ENCODE assay signal across 8 cellular contexts in genomic region chr1:37486680-37487618, GRCh38. TPM values are rescaled to one million over a fixed set of nuclear protein-coding genes. Genes with fewer than 3 reads are reported as not detected.
A peak's percentile ranks its signal among the peaks of the same experiment; 100 is the strongest.
DNase-seq lines count a peak whose midpoint lies in the region; ATAC-seq and TF ChIP-seq lines count a peak whose summit lies in the region.

No MANE protein-coding gene starts in this region.

- H3K9me3 Mint-ChIP-seq in activated CD4-positive, alpha-beta memory T cell treated with anti-CD3 and anti-CD28 coated beads, Interleukin-2, amount 10 ng/mL, durations not matched to agents 7 days and 5 days, result no peaks in the 10 kb centered on the region
- no peaks in the 10 kb centered on the region for H3K9me3 Mint-ChIP-seq in memory B cell

- DNase-seq in AG10803 (ENCODE audit: low read depth), result peak; percentile 79
- peak; percentile 76 for DNase-seq in GM19238 (ENCODE audit: insufficient read length, low spot score)
- DNase-seq in NCI-H524 treated with DMSO at 0.1 percent for 48 hours (lab: John Stamatoyannopoulos, UW), result peak; percentile 23
- DNase-seq in activated CD4-positive, alpha-beta memory T cell treated with anti-CD3 and anti-CD28 coated beads, Interleukin-2, amount 10 ng/mL, durations not matched to agents 7 days and 5 days, result peak; percentile 77
- peak; percentile 72 for DNase-seq in effector CD4-positive, alpha-beta T cell
- peak; percentile 81 to 89 for DNase-seq in memory B cell (ENCODE audit: low spot score in 2 of 2)
- DNase-seq in stimulated activated CD8-positive, alpha-beta memory T cell treated with anti-CD3 and anti-CD28 coated beads, Interleukin-15, amount 100 ng/mL, for 24 hours (ENCODE audit: low read depth), result peak; percentile 74

- H3K4me3 ChIP-seq in AG10803 (ENCODE audit: low read length), result no peak overlapping the region

- peaks cover 31% of the 10 kb centered on the region for H3K36me3 Mint-ChIP-seq in activated CD4-positive, alpha-beta memory T cell treated with anti-CD3 and anti-CD28 coated beads, Interleukin-2, amount 10 ng/mL, durations not matched to agents 7 days and 5 days (ENCODE audit: low read depth)
- peaks cover 17% of the 10 kb centered on the region for H3K36me3 Mint-ChIP-seq in memory B cell

- peak; percentile 97 for TF ChIP-seq CTCF in AG10803 (conservative IDR thresholded peaks at IDR 0.05; ENCODE audit: low read length)

- no peaks in the 10 kb centered on the region for H3K27me3 Mint-ChIP-seq in activated CD4-positive, alpha-beta memory T cell treated with anti-CD3 and anti-CD28 coated beads, Interleukin-2, amount 10 ng/mL, durations not matched to agents 7 days and 5 days
- H3K27me3 Mint-ChIP-seq in memory B cell, result no peaks in the 10 kb centered on the region

- peaks cover 15% of the 10 kb centered on the region for H3K4me1 Mint-ChIP-seq in activated CD4-positive, alpha-beta memory T cell treated with anti-CD3 and anti-CD28 coated beads, Interleukin-2, amount 10 ng/mL, durations not matched to agents 7 days and 5 days
- H3K4me1 Mint-ChIP-seq in memory B cell, result peaks cover 21% of the 10 kb centered on the region

- CTCF ChIA-PET in activated CD4-positive, alpha-beta memory T cell treated with anti-CD3 and anti-CD28 coated beads, Interleukin-2, amount 10 ng/mL, durations not matched to agents 7 days and 5 days (lab: Charles Lee), result interaction anchor here (0.7 to 4.4 kb wide), 28 partner anchors 9 to 1065 kb away, joined by 3 to 135 read pairs (median 6); partner anchors contain the start of genes MEAF6, SNIP1 and ZC3H12A

- peak overlapping the region; percentile 50 for H3K27ac Mint-ChIP-seq in activated CD4-positive, alpha-beta memory T cell treated with anti-CD3 and anti-CD28 coated beads, Interleukin-2, amount 10 ng/mL, durations not matched to agents 7 days and 5 days
- peak overlapping the region; percentile 66 for H3K27ac Mint-ChIP-seq in memory B cell

- POLR2A ChIA-PET in activated CD4-positive, alpha-beta memory T cell treated with anti-CD3 and anti-CD28 coated beads, Interleukin-2, amount 10 ng/mL, durations not matched to agents 7 days and 5 days (lab: Charles Lee), result interaction anchor here (0.9 to 7.5 kb wide), 13 partner anchors 8 to 206 kb away, joined by 3 to 99 read pairs (median 4); partner anchors contain the start of genes CDCA8, MEAF6, SNIP1 and ZC3H12A

- H3K4me3 Mint-ChIP-seq in activated CD4-positive, alpha-beta memory T cell treated with anti-CD3 and anti-CD28 coated beads, Interleukin-2, amount 10 ng/mL, durations not matched to agents 7 days and 5 days, result no peak overlapping the region
- no peak overlapping the region for H3K4me3 Mint-ChIP-seq in memory B cell

- ATAC-seq in memory B cell (ENCODE audit: low read depth), result peak; percentile 81
- ATAC-seq in HG03565 (IDR thresholded peaks at IDR 0.05; ENCODE audit: unreplicated experiment), result no peak

RNA-seq across cellular contexts. Expression of gene ZC3H12A, which starts 12.6 kb away (rescaled TPM):
- 10 to 100 TPM; 29.9 to 31.1 TPM for total RNA-seq in activated CD4-positive, alpha-beta memory T cell treated with anti-CD3 and anti-CD28 coated beads, Interleukin-2, amount 10 ng/mL, durations not matched to agents 7 days and 5 days

RNA-seq across cellular contexts. Expression of gene MEAF6, which starts 27.6 kb away (rescaled TPM):
- 10 to 100 TPM; 63.7 to 64.2 TPM for total RNA-seq in activated CD4-positive, alpha-beta memory T cell treated with anti-CD3 and anti-CD28 coated beads, Interleukin-2, amount 10 ng/mL, durations not matched to agents 7 days and 5 days

Comparison
In these comparisons a context has a peak if more than half of its experiments do, and no peak if none do; other contexts are left out.
1. DNase-seq: peak in every context shown above with its lines; median percentile 85 in memory B cell; 79 in AG10803; 77 in activated CD4-positive, alpha-beta memory T cell treated with anti-CD3 and anti-CD28 coated beads, Interleukin-2, amount 10 ng/mL, durations not matched to agents 7 days and 5 days; 76 in GM19238; 74 in stimulated activated CD8-positive, alpha-beta memory T cell treated with anti-CD3 and anti-CD28 coated beads, Interleukin-15, amount 100 ng/mL, for 24 hours; 72 in effector CD4-positive, alpha-beta T cell; 23 in NCI-H524 treated with DMSO at 0.1 percent for 48 hours.